17 cellular contexts compared by ENCODE assay signal in the genomic region with DNA sequence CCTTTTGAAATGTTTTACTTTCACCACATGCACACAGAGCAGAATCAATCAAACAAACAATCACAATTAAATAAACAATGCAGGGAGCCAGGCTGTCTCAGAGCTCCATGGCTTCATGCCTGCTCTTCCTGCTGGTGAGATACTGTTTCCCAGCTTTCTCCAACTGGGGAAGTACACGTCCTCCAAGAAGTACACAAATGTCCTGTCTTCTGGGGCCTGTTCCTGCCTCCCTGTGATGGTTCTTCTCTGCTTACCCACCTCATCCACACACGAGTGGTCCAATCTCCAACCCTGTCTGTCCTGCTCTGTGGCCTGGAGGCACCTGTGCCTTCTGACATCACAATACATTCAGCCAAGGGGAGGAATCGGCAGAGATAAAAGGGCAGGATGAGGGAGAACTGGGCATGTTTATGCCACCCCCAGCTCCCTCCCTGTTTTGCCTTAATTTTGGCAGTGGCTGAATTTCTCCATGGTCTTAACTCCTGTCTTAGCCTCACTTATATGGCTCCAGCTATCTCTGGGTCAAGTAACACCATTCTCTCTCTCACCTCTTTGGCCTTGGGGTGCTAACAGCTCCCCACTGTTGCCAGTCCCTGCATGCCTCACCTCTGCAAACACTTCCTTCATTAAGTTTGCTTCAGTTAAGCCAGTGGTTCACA. TPM values are rescaled to one million over a fixed set of nuclear protein-coding genes. Genes with fewer than 3 reads are reported as not detected.
A peak's percentile ranks its signal among the peaks of the same experiment; 100 is the strongest.
DNase-seq lines count a peak whose midpoint lies in the region; ATAC-seq and TF ChIP-seq lines count a peak whose summit lies in the region.
"Had no signal": no experiment of that assay in that cellular context is flagged by ENCODE, and none has a peak within 500 bp of the region (broad histone marks: within the 10 kb centered on the region; RNA-seq: fewer than 3 reads in every experiment).

No MANE protein-coding gene starts in this region.

- WGBS in right cardiac atrium = 44% methylated on average over 3 of the region's 3 CpGs
- WGBS in heart right ventricle, 2 donors = 47 to 57% methylated on average over 3 of the region's 3 CpGs
- WGBS in right lobe of liver (ENCODE audit: insufficient coverage, low coverage, low lambda C conversion rate, missing lambda C conversion rate) = 43% methylated on average over 2 of the region's 3 CpGs
- 0 to 35% methylated on average over 1 to 3 of the region's 3 CpGs for WGBS in gastroesophageal sphincter (ENCODE audit: low coverage in 1 of 2), 2 donors

- H3K4me1 Mint-ChIP-seq in chondrocyte (ENCODE audit: low read depth) = no peaks in the 10 kb centered on the region

- intact Hi-C loops in right cardiac atrium (cut with DNase I) = no loop called here
- intact Hi-C loops in heart right ventricle (cut with DNase I) = no loop called here
- intact Hi-C loops in right lobe of liver (cut with DNase I) = loop anchor here in 1 of 2 donors (10.0 kb wide), 1 partner anchor 46 kb away; no protein-coding TSS in a partner anchor

- no peak for TF ChIP-seq EP300 in gastroesophageal sphincter (IDR thresholded peaks at IDR 0.05)

- no peaks in the 10 kb centered on the region for H3K27me3 ChIP-seq in right cardiac atrium (ENCODE audit: control insufficient read depth, insufficient read depth)
- no peaks in the 10 kb centered on the region for H3K27me3 ChIP-seq in heart right ventricle
- H3K27me3 ChIP-seq in right lobe of liver = no peaks in the 10 kb centered on the region
- H3K27me3 ChIP-seq in gastroesophageal sphincter = peaks cover 6% of the 10 kb centered on the region

- H3K9me3 ChIP-seq in right cardiac atrium (ENCODE audit: control insufficient read depth, low read length) (no peaks in the 10 kb centered on the region), heart right ventricle (no peaks in the 10 kb centered on the region), right lobe of liver (no peaks in the 10 kb centered on the region), gastroesophageal sphincter (no peaks in the 10 kb centered on the region)

- DNase-seq in right cardiac atrium (no peak), heart right ventricle (no peak), chondrocyte (ENCODE audit: low spot score) (peak; percentile 15), right lobe of liver (peak in 2 of 3 donors; percentile 67 to 79), RPMI8226 (no peak)
- DNase-seq: KG1, NCI-H1105, NCI-H1694, NCI-H2081, NCI-H2171, NCI-H345, NCI-H524, SHP77 had no signal

- H3K27ac ChIP-seq in right cardiac atrium (ENCODE audit: low read length) (no peak overlapping the region), heart right ventricle (no peak overlapping the region), right lobe of liver (peak overlapping the region; percentile 55 to 91 (median 90)), gastroesophageal sphincter (no peak overlapping the region)

- H3K36me3 ChIP-seq in heart right ventricle = no peaks in the 10 kb centered on the region
- H3K36me3 ChIP-seq in right lobe of liver = no peaks in the 10 kb centered on the region
- H3K36me3 ChIP-seq in gastroesophageal sphincter = no peaks in the 10 kb centered on the region

- no peak overlapping the region for H3K27ac Mint-ChIP-seq in chondrocyte (ENCODE audit: unreplicated experiment)
- H3K27ac Mint-ChIP-seq: CD14-positive monocyte had no signal

- H3K4me3 Mint-ChIP-seq in chondrocyte (ENCODE audit: unreplicated experiment) = no peak overlapping the region
- H3K4me3 Mint-ChIP-seq: CD14-positive monocyte had no signal

- H3K4me3 ChIP-seq in right cardiac atrium (ENCODE audit: low read length) (no peak overlapping the region), heart right ventricle (no peak overlapping the region), right lobe of liver (no peak overlapping the region), gastroesophageal sphincter (no peak overlapping the region)

- no peaks in the 10 kb centered on the region for H3K9me3 Mint-ChIP-seq in chondrocyte (ENCODE audit: low read depth)

- TF ChIP-seq POLR2A in right lobe of liver (IDR thresholded peaks at IDR 0.05) (peak; percentile 22), gastroesophageal sphincter (IDR thresholded peaks at IDR 0.05) (no peak)

- H3K27me3 Mint-ChIP-seq in chondrocyte (ENCODE audit: low read depth) = peaks cover 16% of the 10 kb centered on the region

- ATAC-seq in right cardiac atrium (peak; percentile 28 to 36), heart right ventricle (no peak), right lobe of liver (peak; percentile 58 to 61 (median 60)), HG03571 (IDR thresholded peaks at IDR 0.05; ENCODE audit: unreplicated experiment) (no peak), GM21381 (IDR thresholded peaks at IDR 0.05; ENCODE audit: unreplicated experiment) (no peak), gastroesophageal sphincter (no peak)

- TF ChIP-seq CTCF in heart right ventricle (IDR thresholded peaks at IDR 0.05) = no peak
- TF ChIP-seq CTCF in chondrocyte (IDR thresholded peaks at IDR 0.05) = no peak
- no peak for TF ChIP-seq CTCF in right lobe of liver (IDR thresholded peaks at IDR 0.05)
- TF ChIP-seq CTCF in gastroesophageal sphincter (IDR thresholded peaks at IDR 0.05) = no peak

- H3K36me3 Mint-ChIP-seq in chondrocyte (ENCODE audit: low read depth) = no peaks in the 10 kb centered on the region
- H3K36me3 Mint-ChIP-seq: CD14-positive monocyte had no signal

- H3K4me1 ChIP-seq in right cardiac atrium (ENCODE audit: control insufficient read depth, insufficient read depth, low read length) = no peaks in the 10 kb centered on the region
- H3K4me1 ChIP-seq in heart right ventricle = peaks cover 0 to 6% (median 0%) of the 10 kb centered on the region in 9 donors
- H3K4me1 ChIP-seq in right lobe of liver = peaks cover 2 to 46% (median 12%) of the 10 kb centered on the region in 4 donors
- no peaks in the 10 kb centered on the region for H3K4me1 ChIP-seq in gastroesophageal sphincter

RNA-seq across cellular contexts. Expression of a gene that starts 25.3 kb away (rescaled TPM):
- 1 to 10 TPM; 6.3 to 7.1 (median 6.7) TPM for total RNA-seq in right cardiac atrium
- 3.1 TPM for polyA plus RNA-seq in right cardiac atrium
- total RNA-seq in heart right ventricle = 1 to 10 TPM; 2.6 to 7.3 (median 4.7) TPM
- polyA plus RNA-seq in heart right ventricle = 1 to 10 TPM; 2.3 TPM
- 16.5 to 18.4 TPM (median 17.1 TPM) in 3 replicates for total RNA-seq in chondrocyte
- total RNA-seq in right lobe of liver = 100 to 1,000 TPM in 1 of 6 experiments, 10 to 100 TPM in 5; 18.0 to 102 (median 28.7) TPM
- 10 to 100 TPM in 3 of 4 donors, 1 to 10 TPM in 1; 9.2 to 21.8 (median 13.8) TPM for total RNA-seq in gastroesophageal sphincter

Comparison
In these comparisons a context has a peak if more than half of its experiments do, and no peak if none do; other contexts are left out.
1. ATAC-seq: peak in right cardiac atrium (2 of 2) and right lobe of liver (4 of 4); none in heart right ventricle (0 of 8), HG03571 (single experiment), GM21381 (single experiment) and gastroesophageal sphincter (single experiment).
2. DNase-seq: peak in chondrocyte (single experiment) and right lobe of liver (2 of 3); none in right cardiac atrium (0 of 3), heart right ventricle (0 of 2) and RPMI8226 (single experiment).
3. H3K27ac ChIP-seq: peak in right lobe of liver (3 of 3); none in right cardiac atrium (single experiment), heart right ventricle (0 of 10) and gastroesophageal sphincter (0 of 4).